In the genomic region with DNA sequence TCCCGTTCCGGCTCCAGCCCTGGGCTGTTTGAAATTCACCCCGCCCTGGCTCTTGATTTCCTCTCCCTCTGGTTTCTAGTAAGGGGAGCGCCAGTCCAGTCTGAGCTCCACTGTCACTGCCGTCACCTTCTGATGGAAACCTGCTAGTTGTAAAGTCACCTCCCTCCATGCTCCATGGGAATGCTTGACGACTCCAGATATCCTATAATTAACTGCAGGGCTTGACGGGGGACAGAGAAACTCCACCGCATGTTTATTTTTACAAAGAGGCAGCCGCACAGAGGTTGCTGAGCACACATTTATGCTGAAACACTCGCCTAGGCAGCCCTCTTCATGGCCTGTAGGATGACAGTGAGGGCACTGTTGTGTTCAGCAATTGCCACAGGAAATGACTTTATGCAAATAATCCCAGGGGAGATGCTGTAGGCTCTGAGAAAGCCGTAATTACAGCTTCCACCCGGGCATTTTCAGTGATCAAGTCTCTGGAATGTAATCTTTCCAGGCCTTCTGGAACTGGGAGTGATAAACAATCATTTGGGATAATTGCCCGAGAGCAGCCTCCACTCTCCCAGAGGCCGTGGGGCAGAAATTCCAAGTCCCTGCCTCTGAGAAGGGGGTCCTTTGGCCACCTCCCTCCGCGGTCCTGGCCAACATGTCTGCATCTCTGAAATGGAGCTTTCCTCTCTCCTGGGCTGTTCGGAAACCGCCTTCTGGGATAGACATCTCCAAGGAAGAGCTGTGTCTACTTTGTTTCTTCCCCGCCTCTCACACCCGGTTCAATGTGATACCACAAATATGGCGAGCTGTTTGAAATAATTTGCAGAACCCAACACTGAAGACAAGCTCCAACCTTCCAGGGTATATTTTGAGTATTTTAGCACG, we compare ENCODE assay signal across 9 cellular contexts.
DNase-seq lines count a peak whose midpoint lies in the region; ATAC-seq and TF ChIP-seq lines count a peak whose summit lies in the region.
"Had no signal": no experiment of that assay in that cellular context is flagged by ENCODE, and none has a peak within 500 bp of the region (broad histone marks: within the 10 kb centered on the region; RNA-seq: fewer than 3 reads in every experiment).

No MANE protein-coding gene starts in this region.

- peak overlapping the region; percentile 16 for H3K27ac ChIP-seq in DND-41 (ENCODE audit: low read length)
- peak overlapping the region; percentile 66 to 81 (median 76) for H3K27ac ChIP-seq in esophagus muscularis mucosa (replicated peaks in 1 of 4)
- no peak overlapping the region for H3K27ac ChIP-seq in endodermal cell (ENCODE audit: low read depth, low read length)
- H3K27ac ChIP-seq: HL-60 had no signal

- H3K36me3 Mint-ChIP-seq in stimulated activated memory B cell treated with anti-CD40 and anti-IgM and Interleukin-4, amounts not matched to agents 10 μg/mL and 1 μg/mL and 100 μg/mL, for 72 hours: peaks cover 18% of the 10 kb centered on the region
- no peaks in the 10 kb centered on the region for H3K36me3 Mint-ChIP-seq in endodermal cell (ENCODE audit: low read depth)

- H3K9ac ChIP-seq in DND-41 (ENCODE audit: low read depth, low read length): no peak overlapping the region
- H3K9ac ChIP-seq in endodermal cell (ENCODE audit: extremely low read depth, low read length, poor library complexity, severe bottlenecking): no peak overlapping the region

- TF ChIP-seq CTCF in DND-41 (IDR thresholded peaks at IDR 0.05; ENCODE audit: borderline replicate concordance, extremely low read depth, low read length, poor library complexity, severe bottlenecking) (no peak), esophagus muscularis mucosa (IDR thresholded peaks at IDR 0.05) (peak in 1 of 3 experiments; percentile 17), endodermal cell (conservative IDR thresholded peaks at IDR 0.05) (no peak)

- intact Hi-C loops in esophagus muscularis mucosa (cut with DNase I): loop anchor here (10.0 kb wide), 1 partner anchor 260 kb away; no protein-coding TSS in a partner anchor

- peak overlapping the region; percentile 80 for H3K27ac Mint-ChIP-seq in stimulated activated memory B cell treated with anti-CD40 and anti-IgM and Interleukin-4, amounts not matched to agents 10 μg/mL and 1 μg/mL and 100 μg/mL, for 72 hours
- H3K27ac Mint-ChIP-seq in endodermal cell: no peak overlapping the region

- peak; percentile 18 for DNase-seq in DND-41
- DNase-seq in esophagus muscularis mucosa (ENCODE audit: extremely low spot score): no peak
- DNase-seq in midbrain (lab: John Stamatoyannopoulos, UW): no peak
- DNase-seq in NCI-H774 (lab: John Stamatoyannopoulos, UW): no peak
- DNase-seq in endodermal cell: no peak

- H3K79me2 ChIP-seq in DND-41 (ENCODE audit: insufficient read depth, low read length): no peaks in the 10 kb centered on the region

- H3K27me3 Mint-ChIP-seq in stimulated activated memory B cell treated with anti-CD40 and anti-IgM and Interleukin-4, amounts not matched to agents 10 μg/mL and 1 μg/mL and 100 μg/mL, for 72 hours: no peaks in the 10 kb centered on the region
- H3K27me3 Mint-ChIP-seq in endodermal cell (ENCODE audit: insufficient read depth): no peaks in the 10 kb centered on the region

- H3K27me3 ChIP-seq in DND-41 (ENCODE audit: insufficient read depth, low read length, poor library complexity) (no peaks in the 10 kb centered on the region), esophagus muscularis mucosa (no peaks in the 10 kb centered on the region), endodermal cell (ENCODE audit: control insufficient read depth, insufficient read depth, low read length, poor library complexity, severe bottlenecking) (no peaks in the 10 kb centered on the region)

- TF ChIP-seq EP300 in esophagus muscularis mucosa (IDR thresholded peaks at IDR 0.05): no peak

- ATAC-seq in DND-41 (ENCODE audit: insufficient read depth, low read depth) (0 out of 3 replicates have a peak, but pooled peaks have one; percentile 44), GM19455 (IDR thresholded peaks at IDR 0.05; ENCODE audit: unreplicated experiment) (peak; percentile 82), HG03439 (IDR thresholded peaks at IDR 0.05; ENCODE audit: unreplicated experiment) (peak; percentile 83)
- ATAC-seq in stimulated activated memory B cell treated with anti-CD40 and anti-IgM and Interleukin-4, amounts not matched to agents 10 μg/mL and 1 μg/mL and 100 μg/mL, for 72 hours: peak; percentile 95

- peak overlapping the region; percentile 73 for H3K4me3 Mint-ChIP-seq in stimulated activated memory B cell treated with anti-CD40 and anti-IgM and Interleukin-4, amounts not matched to agents 10 μg/mL and 1 μg/mL and 100 μg/mL, for 72 hours
- H3K4me3 Mint-ChIP-seq in endodermal cell: no peak overlapping the region

- 64% methylated on average over 22 of the region's 22 CpGs for WGBS in esophagus muscularis mucosa
- WGBS in endodermal cell (ENCODE audit: insufficient coverage in 1 of 2, insufficient read length in 1 of 2), 2 experiments: 88 to 91% methylated on average over 16 to 22 of the region's 22 CpGs

- no peak overlapping the region for H2AFZ ChIP-seq in DND-41 (ENCODE audit: low read depth, low read length)

- H3K4me1 ChIP-seq in DND-41 (ENCODE audit: insufficient read depth, low read length): peaks cover 37% of the 10 kb centered on the region
- peaks cover 24 to 42% (median 37%) of the 10 kb centered on the region in 4 donors for H3K4me1 ChIP-seq in esophagus muscularis mucosa
- no peaks in the 10 kb centered on the region for H3K4me1 ChIP-seq in endodermal cell (ENCODE audit: control insufficient read depth, insufficient read depth, low read length)

- H3K4me3 ChIP-seq in DND-41 (ENCODE audit: low read depth in 1 of 2, low read length in 2 of 2): no peak overlapping the region
- no peak overlapping the region for H3K4me3 ChIP-seq in esophagus muscularis mucosa
- H3K4me3 ChIP-seq in endodermal cell (ENCODE audit: low read length): no peak overlapping the region

- peaks cover 61% of the 10 kb centered on the region for H3K4me1 Mint-ChIP-seq in stimulated activated memory B cell treated with anti-CD40 and anti-IgM and Interleukin-4, amounts not matched to agents 10 μg/mL and 1 μg/mL and 100 μg/mL, for 72 hours
- H3K4me1 Mint-ChIP-seq in endodermal cell: peaks cover 9% of the 10 kb centered on the region

- peaks cover 2% of the 10 kb centered on the region for H3K9me3 ChIP-seq in DND-41 (ENCODE audit: insufficient read depth, low read length, severe bottlenecking)
- no peaks in the 10 kb centered on the region for H3K9me3 ChIP-seq in esophagus muscularis mucosa
- H3K9me3 ChIP-seq in endodermal cell (ENCODE audit: control insufficient read depth, low read length): no peaks in the 10 kb centered on the region

- no peaks in the 10 kb centered on the region for H4K20me1 ChIP-seq in DND-41 (ENCODE audit: insufficient read depth, low read length)

- no peaks in the 10 kb centered on the region for H3K36me3 ChIP-seq in DND-41 (ENCODE audit: insufficient read depth, low read length)
- H3K36me3 ChIP-seq in esophagus muscularis mucosa: no peaks in the 10 kb centered on the region
- H3K36me3 ChIP-seq in endodermal cell (ENCODE audit: control insufficient read depth, insufficient read depth, low read length): no peaks in the 10 kb centered on the region

- H3K4me2 ChIP-seq in DND-41 (ENCODE audit: insufficient read depth, low read length): peak overlapping the region; percentile 47; the same call in 1 of the 2 replicates

- TF ChIP-seq POLR2A in esophagus muscularis mucosa (IDR thresholded peaks at IDR 0.05; ENCODE audit: low read depth): no peak

- H3K9me3 Mint-ChIP-seq in stimulated activated memory B cell treated with anti-CD40 and anti-IgM and Interleukin-4, amounts not matched to agents 10 μg/mL and 1 μg/mL and 100 μg/mL, for 72 hours: peaks cover 19% of the 10 kb centered on the region
- H3K9me3 Mint-ChIP-seq in endodermal cell: no peaks in the 10 kb centered on the region

Comparison
In these comparisons a context has a peak if more than half of its experiments do, and no peak if none do; other contexts are left out.
1. ATAC-seq: peak in every context shown above with its lines; median percentile 95 in stimulated activated memory B cell treated with anti-CD40 and anti-IgM and Interleukin-4, amounts not matched to agents 10 μg/mL and 1 μg/mL and 100 μg/mL, for 72 hours; 83 in HG03439; 82 in GM19455; 44 in DND-41.